Comparison of ENCODE assay signal across 14 cellular contexts in genomic region chr7:24455813-24456525, GRCh38.
DNase-seq lines count a peak whose midpoint lies in the region; ATAC-seq and TF ChIP-seq lines count a peak whose summit lies in the region.
"Had no signal": no experiment of that assay in that cellular context is flagged by ENCODE, and none has a peak within 500 bp of the region (broad histone marks: within the 10 kb centered on the region; RNA-seq: fewer than 3 reads in every experiment).

No MANE protein-coding gene starts in this region.

- TF ChIP-seq CTCF in psoas muscle (IDR thresholded peaks at IDR 0.05) (no peak), heart right ventricle (IDR thresholded peaks at IDR 0.05) (no peak)

- ATAC-seq in GM19035 (IDR thresholded peaks at IDR 0.05; ENCODE audit: unreplicated experiment) (peak; percentile 92), HG03439 (IDR thresholded peaks at IDR 0.05; ENCODE audit: unreplicated experiment) (peak; percentile 84), psoas muscle (peak in 1 of 4 donors; percentile 19), heart right ventricle (no peak)

- in situ Hi-C loops in KBM-7 (cut with MboI; ENCODE audit: low pct_unique_long_range_greater_than_20kb, low sequenced_read_pairs): no loop called here

- DNase-seq in H4 (ENCODE audit: low spot score) (peak; percentile 68), psoas muscle (no peak), heart right ventricle (no peak), SIG-M5 (lab: John Stamatoyannopoulos, UW) (no peak), KBM-7 (no peak)
- no peak for DNase-seq in activated CD4-positive, alpha-beta T cell treated with anti-CD3 and anti-CD28 coated beads, Interleukin-2, amount 50 U/mL, for 4 hours
- DNase-seq: activated CD4-positive, alpha-beta T cell treated with anti-CD3 and anti-CD28 coated beads, Interleukin-2, amount 50 U/mL, for 1 hour; erythroblast; left ventricle myocardium inferior; NCI-H1436; RPMI8226; stimulated activated CD8-positive, alpha-beta memory T cell treated with anti-CD3 and anti-CD28 coated beads, Interleukin-4, amount 100 ng/mL, for 48 hours had no signal

- peaks cover 21% of the 10 kb centered on the region for H3K4me1 ChIP-seq in psoas muscle
- no peaks in the 10 kb centered on the region for H3K4me1 ChIP-seq in heart right ventricle
- H3K4me1 ChIP-seq: left ventricle myocardium inferior had no signal

- 53 to 60% (median 60%) methylated on average over 6 of the region's 6 CpGs for WGBS in psoas muscle, 3 donors
- WGBS in heart right ventricle, 2 donors: 54 to 68% methylated on average over 6 of the region's 6 CpGs

- H3K4me3 ChIP-seq in psoas muscle (no peak overlapping the region), heart right ventricle (no peak overlapping the region)
- H3K4me3 ChIP-seq: left ventricle myocardium inferior had no signal

- no peaks in the 10 kb centered on the region for H3K27me3 ChIP-seq in psoas muscle (ENCODE audit: insufficient read depth in 3 of 3, low read length in 2 of 3)
- H3K27me3 ChIP-seq in heart right ventricle: peaks cover 0 to 3% (median 0%) of the 10 kb centered on the region in 7 donors

- H3K36me3 ChIP-seq in psoas muscle (ENCODE audit: insufficient read depth in 1 of 2, low read depth in 1 of 2) (no peaks in the 10 kb centered on the region), heart right ventricle (no peaks in the 10 kb centered on the region)
- H3K36me3 ChIP-seq: left ventricle myocardium inferior had no signal

- no peaks in the 10 kb centered on the region for H3K9me3 ChIP-seq in psoas muscle
- no peaks in the 10 kb centered on the region for H3K9me3 ChIP-seq in heart right ventricle
- H3K9me3 ChIP-seq: left ventricle myocardium inferior had no signal

- H3K27ac ChIP-seq in psoas muscle (peak overlapping the region; percentile 86), heart right ventricle (no peak overlapping the region)
- H3K27ac ChIP-seq: left ventricle myocardium inferior had no signal

- intact Hi-C loops in psoas muscle (cut with DNase I) (no loop called here), heart right ventricle (cut with DNase I) (no loop called here)

Comparison
In these comparisons a context has a peak if more than half of its experiments do, and no peak if none do; other contexts are left out.
1. ATAC-seq: peak in GM19035 (single experiment) and HG03439 (single experiment); none in heart right ventricle (0 of 8).